In the genomic region with DNA sequence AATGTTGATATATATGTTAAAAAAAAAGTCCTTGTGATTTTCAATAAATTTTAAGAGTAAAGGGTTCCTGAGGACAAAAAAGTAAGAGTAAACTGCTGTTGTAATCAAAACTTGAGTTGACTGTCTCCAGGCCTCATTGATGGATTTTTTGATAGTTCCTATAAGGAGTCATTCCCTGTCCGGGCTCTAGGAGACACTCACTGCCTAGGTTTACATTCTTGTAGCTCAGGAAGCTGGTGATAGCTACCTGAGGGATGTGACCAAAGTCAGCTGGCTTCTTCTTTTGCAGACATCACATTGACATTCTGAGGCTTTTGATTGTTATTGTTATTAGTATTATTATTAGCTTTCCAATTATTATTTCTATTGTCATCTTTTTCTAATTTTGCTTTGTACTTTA, we compare ENCODE assay signal across 10 cellular contexts.
DNase-seq lines count a peak whose midpoint lies in the region; ATAC-seq and TF ChIP-seq lines count a peak whose summit lies in the region.
"Had no signal": no experiment of that assay in that cellular context is flagged by ENCODE, and none has a peak within 500 bp of the region (broad histone marks: within the 10 kb centered on the region; RNA-seq: fewer than 3 reads in every experiment).

No MANE protein-coding gene starts in this region.

- no peak overlapping the region for H3K23ac ChIP-seq in IMR-90 (ENCODE audit: low read depth, low read length)

- no peak overlapping the region for H3K18ac ChIP-seq in IMR-90 (ENCODE audit: low read depth, low read length)

- no peak for TF ChIP-seq POLR2A in IMR-90 (IDR thresholded peaks at IDR 0.05; ENCODE audit: low read depth, low read length)

- H2BK20ac ChIP-seq in IMR-90 (ENCODE audit: low read depth, low read length), result no peak overlapping the region

- TF ChIP-seq CTCF in AG04449 (IDR thresholded peaks at IDR 0.05; ENCODE audit: insufficient read depth, low read length, missing control alignments) (peak; percentile 51), IMR-90 (conservative IDR thresholded peaks at IDR 0.05; ENCODE audit: low read depth, low read length) (peak; percentile 55), VCaP (conservative IDR thresholded peaks at IDR 0.05) (peak; percentile 79), lower lobe of right lung (IDR thresholded peaks at IDR 0.05) (no peak)

- H3K36me3 ChIP-seq in IMR-90 (ENCODE audit: control insufficient read depth, insufficient read depth, low read length) (no peaks in the 10 kb centered on the region), iPS DF 6.9 (ENCODE audit: control insufficient read depth, insufficient read depth, low read length) (no peaks in the 10 kb centered on the region; the same call in 1 of the 2 replicates), lower lobe of right lung (no peaks in the 10 kb centered on the region)

- no peak overlapping the region for H3K4ac ChIP-seq in IMR-90 (ENCODE audit: low read depth, low read length)

- in situ Hi-C loops in IMR-90 (cut with MboI; ENCODE audit: low sequenced_read_pairs), result no loop called here

- H3K9me3 ChIP-seq in IMR-90 (ENCODE audit: control insufficient read depth, insufficient read depth, low read length) (no peaks in the 10 kb centered on the region), iPS DF 6.9 (ENCODE audit: control insufficient read depth, insufficient read depth, low read length) (no peaks in the 10 kb centered on the region), lower lobe of right lung (no peaks in the 10 kb centered on the region)

- intact Hi-C loops in IMR-90 (cut with micrococcal nuclease) (loop anchor here (1.0 to 5.0 kb wide), 2 partner anchors 441 to 614 kb away; no protein-coding TSS in a partner anchor), lower lobe of right lung (cut with DNase I) (no loop called here)

- CTCF ChIA-PET in AG04449 (lab: Yijun Ruan, JAX), result interaction anchor here (0.8 to 4.5 kb wide), 6 partner anchors 13 to 611 kb away, joined by 3 to 44 read pairs (median 3); no protein-coding TSS in a partner anchor
- CTCF ChIA-PET in IMR-90 (lab: Yijun Ruan, JAX), result interaction anchor here (1.1 to 1.5 kb wide), 3 partner anchors 10 to 612 kb away, joined by 3 to 5 read pairs (median 5); no protein-coding TSS in a partner anchor

- no peak overlapping the region for H2BK15ac ChIP-seq in IMR-90 (ENCODE audit: low read depth, low read length)

- DNase-seq in AG04449 (ENCODE audit: low read depth, low spot score) (no peak), IMR-90 (peak; percentile 28), iPS DF 6.9 (ENCODE audit: low read depth, low spot score) (peak; percentile 29), NCI-H2029 treated with DMSO at 0.1 percent for 48 hours (lab: John Stamatoyannopoulos, UW) (no peak), lower lobe of right lung (no peak)
- DNase-seq: DMS79 treated with DMSO at 0.1 percent for 48 hours, NCI-H146 had no signal

- no peak overlapping the region for H4K91ac ChIP-seq in IMR-90 (ENCODE audit: insufficient read depth, low read depth, low read length)

- H3K27ac ChIP-seq in IMR-90 (ENCODE audit: insufficient read depth, low read length) (no peak overlapping the region), VCaP (no peak overlapping the region), iPS DF 6.9 (ENCODE audit: low read length) (no peak overlapping the region), lower lobe of right lung (no peak overlapping the region)

- no peak overlapping the region for H4K8ac ChIP-seq in IMR-90 (ENCODE audit: low read depth in 2 of 2, low read length in 2 of 2)

- H3K79me1 ChIP-seq in IMR-90 (ENCODE audit: low read depth in 1 of 2, low read length in 2 of 2), result no peaks in the 10 kb centered on the region

- H3K4me3 ChIP-seq in AG04449 (ENCODE audit: low read depth, low read length) (no peak overlapping the region), IMR-90 (ENCODE audit: insufficient read depth, low read depth, low read length) (no peak overlapping the region), iPS DF 6.9 (ENCODE audit: low read length) (no peak overlapping the region), lower lobe of right lung (no peak overlapping the region)

- no peaks in the 10 kb centered on the region for H4K20me1 ChIP-seq in IMR-90 (ENCODE audit: insufficient read depth, low read length)

- no peak overlapping the region for H2AK9ac ChIP-seq in IMR-90 (replicated peaks; ENCODE audit: low read depth, low read length, poor library complexity)

- no peak overlapping the region for H2BK5ac ChIP-seq in IMR-90 (ENCODE audit: low read depth, low read length, poor library complexity, severe bottlenecking)

- H3K14ac ChIP-seq in IMR-90 (replicated peaks; ENCODE audit: low read depth, low read length), result no peak overlapping the region

- H4K5ac ChIP-seq in IMR-90 (ENCODE audit: low read depth, low read length), result no peak overlapping the region

- H2AK5ac ChIP-seq in IMR-90 (ENCODE audit: low read depth, low read length), result no peak overlapping the region

- no peaks in the 10 kb centered on the region for H3K9me1 ChIP-seq in IMR-90 (ENCODE audit: insufficient read depth, low read length)

- peak; percentile 71 for TF ChIP-seq RAD21 in IMR-90 (IDR thresholded peaks at IDR 0.05; ENCODE audit: low read length)

- no CpG with 5 or more reads among the region's 1 CpG for WGBS in IMR-90 (ENCODE audit: extremely low coverage in 2 of 2, insufficient read length in 1 of 2), 2 experiments
- WGBS in iPS DF 6.9 (ENCODE audit: insufficient coverage, insufficient read length), result no CpG with 5 or more reads among the region's 1 CpG

- no peak overlapping the region for H3K56ac ChIP-seq in IMR-90 (ENCODE audit: extremely low read depth, insufficient read depth, low read length)

- H3K4me1 ChIP-seq in IMR-90 (ENCODE audit: control insufficient read depth, insufficient read depth, low read length), result no peaks in the 10 kb centered on the region
- H3K4me1 ChIP-seq in iPS DF 6.9 (ENCODE audit: control insufficient read depth, insufficient read depth, low read length), result no peaks in the 10 kb centered on the region
- no peaks in the 10 kb centered on the region for H3K4me1 ChIP-seq in lower lobe of right lung

- BruUV-seq in IMR-90 (replicated peaks; lab: Mats Ljungman, UMichigan), result no TSS peak

- dilution Hi-C loops in IMR-90 (cut with HindIII; ENCODE audit: low sequenced_read_pairs, unreplicated experiment), result no loop called here

- no peak overlapping the region for H3K9ac ChIP-seq in IMR-90 (ENCODE audit: low read depth, low read length)

- H2BK120ac ChIP-seq in IMR-90 (ENCODE audit: low read depth, low read length), result no peak overlapping the region

- POLR2A ChIA-PET in AG04449 (lab: Yijun Ruan, JAX), result no interaction called here
- POLR2A ChIA-PET in IMR-90 (lab: Charles Lee; ENCODE audit: unreplicated experiment), result no interaction called here

- ATAC-seq in IMR-90 (ENCODE audit: low read depth) (0 out of 2 replicates have a peak, but pooled peaks have one; percentile 40), HG03432 (IDR thresholded peaks at IDR 0.05; ENCODE audit: unreplicated experiment) (no peak), lower lobe of right lung (no peak), GM21526 (IDR thresholded peaks at IDR 0.05; ENCODE audit: low FRiP score, unreplicated experiment) (no peak)

- H3K27me3 ChIP-seq in IMR-90 (ENCODE audit: control insufficient read depth, insufficient read depth, low read length) (peaks cover 3% of the 10 kb centered on the region), iPS DF 6.9 (ENCODE audit: control insufficient read depth, insufficient read depth, low read length) (no peaks in the 10 kb centered on the region), lower lobe of right lung (ENCODE audit: low read depth) (no peaks in the 10 kb centered on the region)

- no peak overlapping the region for H3K4me2 ChIP-seq in IMR-90 (ENCODE audit: low read depth, low read length)

- no peak overlapping the region for H2AFZ ChIP-seq in IMR-90 (replicated peaks; ENCODE audit: low read length, poor library complexity)

TF ChIP-seq in IMR-90, 13 proteins besides CTCF, POLR2A, EP300 and RAD21:
- TF ChIP-seq MXI1 (IDR thresholded peaks at IDR 0.05; ENCODE audit: borderline replicate concordance, low read depth, low read length) (no peak), SMC3 (IDR thresholded peaks at IDR 0.05; ENCODE audit: low read depth, low read length) (peak; percentile 61)

Comparison
In these comparisons a context has a peak if more than half of its experiments do, and no peak if none do; other contexts are left out.
1. DNase-seq: peak in IMR-90 (single experiment) and iPS DF 6.9 (single experiment); none in AG04449 (single experiment), NCI-H2029 treated with DMSO at 0.1 percent for 48 hours (single experiment) and lower lobe of right lung (single experiment).